8 cellular contexts compared by ENCODE assay signal in genomic region chr12:47828967-47829482, GRCh38. TPM values are rescaled to one million over a fixed set of nuclear protein-coding genes. Genes with fewer than 3 reads are reported as not detected.
A peak's percentile ranks its signal among the peaks of the same experiment; 100 is the strongest.
DNase-seq lines count a peak whose midpoint lies in the region; ATAC-seq and TF ChIP-seq lines count a peak whose summit lies in the region.

No MANE protein-coding gene starts in this region.

- no peaks in the 10 kb centered on the region for H3K36me3 Mint-ChIP-seq in glutamatergic neuron (ENCODE audit: unreplicated experiment)

- H3K4me1 ChIP-seq in SJCRH30 (peaks cover 47% of the 10 kb centered on the region), neutrophil (ENCODE audit: control insufficient read depth in 1 of 2, insufficient read depth in 1 of 2, low read depth in 1 of 2, low read length in 1 of 2) (peaks cover 78 to 81% of the 10 kb centered on the region in 2 experiments)

- ATAC-seq in GM21737 (IDR thresholded peaks at IDR 0.05; ENCODE audit: unreplicated experiment): no peak

- H3K36me3 ChIP-seq in SJCRH30 (no peaks in the 10 kb centered on the region), neutrophil (no peaks in the 10 kb centered on the region)

- TF ChIP-seq POLR2A in erythroblast (IDR thresholded peaks at IDR 0.05; ENCODE audit: low read length): no peak

- no peak overlapping the region for H3K27ac Mint-ChIP-seq in glutamatergic neuron (ENCODE audit: unreplicated experiment)

- H3K4me3 ChIP-seq in SJCRH30 (peak overlapping the region; percentile 42), neutrophil (ENCODE audit: low read depth in 1 of 2, low read length in 1 of 2) (peak overlapping the region; percentile 23 to 30)

- DNase-seq in GM04504 (ENCODE audit: low read depth): peak; percentile 64
- DNase-seq in SJCRH30: peak; percentile 90 to 95
- DNase-seq in erythroblast (lab: John Stamatoyannopoulos, UW): peak; percentile 41 to 54
- no peak for DNase-seq in glutamatergic neuron
- no peak for DNase-seq in foreskin melanocyte
- no peak for DNase-seq in D341Med (ENCODE audit: low spot score)

- no peak overlapping the region for H3K4me3 Mint-ChIP-seq in glutamatergic neuron (ENCODE audit: unreplicated experiment)

- no peaks in the 10 kb centered on the region for H3K9me3 ChIP-seq in SJCRH30 (replicated peaks)
- H3K9me3 ChIP-seq in neutrophil: no peaks in the 10 kb centered on the region

- peaks cover 5% of the 10 kb centered on the region for H3K9me3 Mint-ChIP-seq in glutamatergic neuron (ENCODE audit: unreplicated experiment)

- H3K27me3 ChIP-seq in SJCRH30 (no peaks in the 10 kb centered on the region), neutrophil (no peaks in the 10 kb centered on the region)

- H3K27me3 Mint-ChIP-seq in glutamatergic neuron (ENCODE audit: unreplicated experiment): no peaks in the 10 kb centered on the region

- TF ChIP-seq CTCF in neutrophil (IDR thresholded peaks at IDR 0.05): no peak
- TF ChIP-seq CTCF in glutamatergic neuron (IDR thresholded peaks at IDR 0.05; ENCODE audit: partially characterized antibody, unreplicated experiment): no peak

- H3K4me1 Mint-ChIP-seq in glutamatergic neuron (ENCODE audit: low read depth, unreplicated experiment): peaks cover 14% of the 10 kb centered on the region

- H3K27ac ChIP-seq in SJCRH30 (peak overlapping the region; percentile 69), neutrophil (peak overlapping the region; percentile 61)

RNA-seq across cellular contexts. Expression of gene HDAC7, which starts 9.3 kb away (rescaled TPM):
- total RNA-seq in SJCRH30 (2014; rRNA removed; shearing (Covaris generic)): 34.9 and 37.1 TPM in 2 replicates
- 67.9 TPM for total RNA-seq in glutamatergic neuron (ENCODE audit: unreplicated experiment)

RNA-seq across cellular contexts. Expression of gene SLC48A1, which starts 56.0 kb away (rescaled TPM):
- 1.1 and 1.4 TPM in 2 replicates for total RNA-seq in SJCRH30 (2014; rRNA removed; shearing (Covaris generic))
- 15.7 TPM for total RNA-seq in glutamatergic neuron (ENCODE audit: unreplicated experiment)

Comparison
In these comparisons a context has a peak if more than half of its experiments do, and no peak if none do; other contexts are left out.
1. DNase-seq: peak in GM04504 (single experiment), SJCRH30 (2 of 2) and erythroblast (2 of 2); none in glutamatergic neuron (single experiment), foreskin melanocyte (single experiment) and D341Med (single experiment).